In the genomic region with DNA sequence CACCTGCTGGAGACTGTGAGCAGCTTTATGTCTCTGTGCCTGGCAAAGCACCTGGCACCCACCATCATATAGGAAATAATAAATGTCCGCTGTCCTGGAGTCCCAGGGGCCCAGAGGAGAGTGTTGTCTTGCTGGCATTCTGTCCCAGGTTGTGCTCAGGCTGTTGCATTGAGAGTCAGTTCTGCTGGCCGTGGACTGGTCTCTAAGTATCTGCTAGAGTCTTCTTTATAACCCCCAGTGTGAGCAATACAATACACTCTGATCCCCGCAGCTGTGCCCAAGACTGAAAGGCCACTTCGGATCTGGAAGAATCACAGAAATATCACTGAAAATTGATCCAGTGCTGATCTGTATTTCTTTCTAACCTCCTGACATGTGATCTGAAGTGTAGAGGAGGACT, we compare ENCODE assay signal across 9 cellular contexts. TPM values are rescaled to one million over a fixed set of nuclear protein-coding genes. Genes with fewer than 3 reads are reported as not detected.
A peak's percentile ranks its signal among the peaks of the same experiment; 100 is the strongest.
DNase-seq lines count a peak whose midpoint lies in the region; ATAC-seq, FAIRE-seq and TF ChIP-seq lines count a peak whose summit lies in the region.
"Had no signal": no experiment of that assay in that cellular context is flagged by ENCODE, and none has a peak within 500 bp of the region (broad histone marks: within the 10 kb centered on the region; RNA-seq: fewer than 3 reads in every experiment).

No MANE protein-coding gene starts in this region.

- POLR2A ChIA-PET in A549 (lab: Yijun Ruan, JAX) = interaction anchor here (0.7 to 2.7 kb wide), 4 partner anchors 13 to 137 kb away, joined by 3 to 20 read pairs (median 4); partner anchors contain the start of gene TRMT11

- H3K36me3 Mint-ChIP-seq in natural killer cell = peaks cover 30% of the 10 kb centered on the region

- TF ChIP-seq CTCF in A549 (IDR thresholded peaks at IDR 0.05) (no peak), Loucy (conservative IDR thresholded peaks at IDR 0.05; ENCODE audit: low read length) (no peak), coronary artery (IDR thresholded peaks at IDR 0.05) (no peak), natural killer cell (IDR thresholded peaks at IDR 0.05) (no peak)

- H3F3A ChIP-seq in Loucy (ENCODE audit: low read depth) = peaks cover 4% of the 10 kb centered on the region; the same call in 1 of the 2 replicates

- no peak for TF ChIP-seq POLR2A in A549 (IDR thresholded peaks at IDR 0.05; ENCODE audit: low read length)

- no peaks in the 10 kb centered on the region for H3K9me3 ChIP-seq in A549
- H3K9me3 ChIP-seq in Loucy (ENCODE audit: insufficient read depth, low read depth, low read length) = no peaks in the 10 kb centered on the region

- peak overlapping the region; percentile 87 to 88 for H3K27ac Mint-ChIP-seq in natural killer cell

- H3K4me1 ChIP-seq in A549 = peaks cover 71% of the 10 kb centered on the region
- peaks cover 26% of the 10 kb centered on the region for H3K4me1 ChIP-seq in Loucy (ENCODE audit: insufficient read depth, low read length, poor library complexity, severe bottlenecking)

- H4K20me1 ChIP-seq in Loucy (ENCODE audit: insufficient read depth, low read length, poor library complexity, severe bottlenecking) = no peaks in the 10 kb centered on the region

- no peaks in the 10 kb centered on the region for H3K9me3 Mint-ChIP-seq in natural killer cell

- intact Hi-C loops in natural killer cell (cut with micrococcal nuclease) = loop anchor here (2.0 kb wide), 1 partner anchor 137 kb away; no protein-coding TSS in a partner anchor

- peaks cover 13 to 19% of the 10 kb centered on the region in 2 donors for H3K4me1 Mint-ChIP-seq in natural killer cell

- no peak for FAIRE-seq in A549 (lab: Jason Lieb, UNC)

- no peaks in the 10 kb centered on the region for H3K9me2 ChIP-seq in Loucy (replicated peaks; ENCODE audit: low read depth, low read length)

- TF ChIP-seq RAD21 in A549 (conservative IDR thresholded peaks at IDR 0.05 in 1 of 2, IDR thresholded peaks at IDR 0.05 in 1 of 2) = no peak

- TF ChIP-seq EP300 in A549 (IDR thresholded peaks at IDR 0.05) = no peak

- peaks cover 34% of the 10 kb centered on the region; the same call in 1 of the 2 replicates for H3K36me3 ChIP-seq in Loucy (ENCODE audit: insufficient read depth, low read length)

- H3K79me2 ChIP-seq in Loucy (ENCODE audit: insufficient read depth, low read length) = no peaks in the 10 kb centered on the region

- CTCF ChIA-PET in A549 (lab: Yijun Ruan, JAX) = interaction anchor here (1.1 to 14.7 kb wide), 6 partner anchors 13 to 60 kb away, joined by 3 to 148 read pairs (median 4); partner anchors contain the start of gene HINT3

- ATAC-seq in A549 (peak in 1 of 2 experiments; percentile 2; a peak in 1 of 6 replicates), natural killer cell (no peak), left lobe of liver (no peak), HG02884 (IDR thresholded peaks at IDR 0.05; ENCODE audit: unreplicated experiment) (no peak), GM21737 (IDR thresholded peaks at IDR 0.05; ENCODE audit: unreplicated experiment) (no peak)

- H3K4me2 ChIP-seq in A549 (peak overlapping the region; percentile 94), Loucy (ENCODE audit: low read depth, low read length, poor library complexity, severe bottlenecking) (no peak overlapping the region)

- peak overlapping the region; percentile 66; the same call in 2 of the 3 replicates for H3K4me3 ChIP-seq in A549
- H3K4me3 ChIP-seq in Loucy (ENCODE audit: low read length, poor library complexity, severe bottlenecking) = no peak overlapping the region
- no peak overlapping the region for H3K4me3 ChIP-seq in coronary artery

- peak overlapping the region; percentile 69 for H3K9ac ChIP-seq in Loucy (ENCODE audit: low read depth, low read length, poor library complexity, severe bottlenecking)

- H3K4me3 Mint-ChIP-seq in natural killer cell = no peak overlapping the region

- 0 out of 2 replicates have a peak overlapping the region, but pooled peaks have one; percentile 52 for H2AFZ ChIP-seq in Loucy (ENCODE audit: low read length)

- 60% methylated on average over 4 of the region's 4 CpGs for WGBS in A549 (ENCODE audit: missing lambda C conversion rate)

- no peaks in the 10 kb centered on the region for H3K27me3 Mint-ChIP-seq in natural killer cell (ENCODE audit: low read depth in 2 of 2)

- no peaks in the 10 kb centered on the region for H3K27me3 ChIP-seq in Loucy (ENCODE audit: insufficient read depth, low read length, poor library complexity, severe bottlenecking)

- H3K27ac ChIP-seq in A549 = peak overlapping the region; percentile 88 to 91
- H3K27ac ChIP-seq in coronary artery = peak overlapping the region; percentile 40 to 43

- no peak for DNase-seq in A549 (ENCODE audit: low read depth in 1 of 2, low spot score in 1 of 2)
- DNase-seq in coronary artery (ENCODE audit: low spot score) = no peak
- no peak for DNase-seq in natural killer cell
- DNase-seq in DMS79 (lab: John Stamatoyannopoulos, UW) = no peak
- no peak for DNase-seq in left lobe of liver (ENCODE audit: low spot score)
- DNase-seq: DMS79 treated with DMSO at 0.1 percent for 48 hours had no signal

TF ChIP-seq in A549, 52 proteins besides CTCF, POLR2A, EP300 and RAD21:
- TF ChIP-seq, protein P1, sequence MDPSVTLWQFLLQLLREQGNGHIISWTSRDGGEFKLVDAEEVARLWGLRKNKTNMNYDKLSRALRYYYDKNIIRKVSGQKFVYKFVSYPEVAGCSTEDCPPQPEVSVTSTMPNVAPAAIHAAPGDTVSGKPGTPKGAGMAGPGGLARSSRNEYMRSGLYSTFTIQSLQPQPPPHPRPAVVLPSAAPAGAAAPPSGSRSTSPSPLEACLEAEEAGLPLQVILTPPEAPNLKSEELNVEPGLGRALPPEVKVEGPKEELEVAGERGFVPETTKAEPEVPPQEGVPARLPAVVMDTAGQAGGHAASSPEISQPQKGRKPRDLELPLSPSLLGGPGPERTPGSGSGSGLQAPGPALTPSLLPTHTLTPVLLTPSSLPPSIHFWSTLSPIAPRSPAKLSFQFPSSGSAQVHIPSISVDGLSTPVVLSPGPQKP (IDR thresholded peaks at IDR 0.05; ENCODE audit: low read depth, low read length) = no peak
- TF ChIP-seq FOSL2 (IDR thresholded peaks at IDR 0.05) (no peak), FOSL2 (CRISPR knock-in tag; IDR thresholded peaks at IDR 0.05) (no peak), CHD2 (IDR thresholded peaks at IDR 0.05; ENCODE audit: low read length, partially characterized antibody) (no peak), RARB (CRISPR knock-in tag; IDR thresholded peaks at IDR 0.05) (no peak), JUNB (IDR thresholded peaks at IDR 0.05) (no peak), CHD4 (IDR thresholded peaks at IDR 0.05; ENCODE audit: borderline replicate concordance) (no peak), NPAS2 (CRISPR knock-in tag; IDR thresholded peaks at IDR 0.05; ENCODE audit: borderline replicate concordance) (no peak), HDAC2 (IDR thresholded peaks at IDR 0.05) (no peak), HEYL (CRISPR knock-in tag; IDR thresholded peaks at IDR 0.05) (no peak)

RNA-seq across cellular contexts. Expression of gene HINT3, which starts 38.3 kb away (rescaled TPM):
- polyA plus RNA-seq in A549 (2011; rRNA removed) (4.7 and 7.2 TPM in 2 replicates), A549 (2017; fragmentation: RNase III; extraction: RNeasy Plus Mini Kit Qiagen cat#74134 plus additional on column Dnase treatment) (13.0 to 13.8 TPM (median 13.5 TPM) in 3 replicates)
- polyA plus RNA-seq in A549 (2012; cell fraction: cytosol; rRNA removed) = 2.1 and 2.9 TPM in 2 replicates
- 1.1 and 1.9 TPM in 2 replicates for polyA plus RNA-seq in A549 (2012; cell fraction: nucleus; rRNA removed)
- 1.5 and 1.6 TPM in 2 replicates for polyA minus RNA-seq in A549 (2011; rRNA and poly(A)+ RNA removed)
- total RNA-seq in natural killer cell (10 to 100 TPM in 2 of 3 donors, 1 to 10 TPM in 1; 9.7 to 10.5 (median 10.3) TPM), left lobe of liver (9.1 TPM)
